ENCODE assay signal across 1 cellular context in the genomic region with DNA sequence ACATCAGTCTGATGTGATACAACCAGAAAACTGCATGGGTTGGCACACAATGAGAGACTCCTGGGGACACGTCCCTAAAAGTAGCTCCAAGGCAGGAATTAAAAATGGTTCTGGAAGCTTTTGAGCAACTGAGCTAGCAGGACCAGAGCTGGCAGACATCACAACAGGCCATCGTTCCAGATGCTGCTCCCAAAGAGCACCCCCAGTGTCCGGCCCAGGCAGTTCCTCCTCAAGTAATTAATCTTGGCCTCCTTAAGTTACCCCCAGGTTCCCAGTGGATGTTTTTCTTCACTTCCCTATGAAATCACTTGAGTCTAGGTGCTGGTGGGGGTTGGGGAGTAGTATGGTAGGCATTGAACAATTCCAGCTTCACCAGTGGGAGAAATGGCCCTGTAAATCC.
TF ChIP-seq lines count a peak whose summit lies in the region.

No MANE protein-coding gene starts in this region.

TF ChIP-seq in GM23338, 12 proteins besides CTCF, POLR2A, EP300 and RAD21 (continued from another document):
- TF ChIP-seq, protein P1, sequence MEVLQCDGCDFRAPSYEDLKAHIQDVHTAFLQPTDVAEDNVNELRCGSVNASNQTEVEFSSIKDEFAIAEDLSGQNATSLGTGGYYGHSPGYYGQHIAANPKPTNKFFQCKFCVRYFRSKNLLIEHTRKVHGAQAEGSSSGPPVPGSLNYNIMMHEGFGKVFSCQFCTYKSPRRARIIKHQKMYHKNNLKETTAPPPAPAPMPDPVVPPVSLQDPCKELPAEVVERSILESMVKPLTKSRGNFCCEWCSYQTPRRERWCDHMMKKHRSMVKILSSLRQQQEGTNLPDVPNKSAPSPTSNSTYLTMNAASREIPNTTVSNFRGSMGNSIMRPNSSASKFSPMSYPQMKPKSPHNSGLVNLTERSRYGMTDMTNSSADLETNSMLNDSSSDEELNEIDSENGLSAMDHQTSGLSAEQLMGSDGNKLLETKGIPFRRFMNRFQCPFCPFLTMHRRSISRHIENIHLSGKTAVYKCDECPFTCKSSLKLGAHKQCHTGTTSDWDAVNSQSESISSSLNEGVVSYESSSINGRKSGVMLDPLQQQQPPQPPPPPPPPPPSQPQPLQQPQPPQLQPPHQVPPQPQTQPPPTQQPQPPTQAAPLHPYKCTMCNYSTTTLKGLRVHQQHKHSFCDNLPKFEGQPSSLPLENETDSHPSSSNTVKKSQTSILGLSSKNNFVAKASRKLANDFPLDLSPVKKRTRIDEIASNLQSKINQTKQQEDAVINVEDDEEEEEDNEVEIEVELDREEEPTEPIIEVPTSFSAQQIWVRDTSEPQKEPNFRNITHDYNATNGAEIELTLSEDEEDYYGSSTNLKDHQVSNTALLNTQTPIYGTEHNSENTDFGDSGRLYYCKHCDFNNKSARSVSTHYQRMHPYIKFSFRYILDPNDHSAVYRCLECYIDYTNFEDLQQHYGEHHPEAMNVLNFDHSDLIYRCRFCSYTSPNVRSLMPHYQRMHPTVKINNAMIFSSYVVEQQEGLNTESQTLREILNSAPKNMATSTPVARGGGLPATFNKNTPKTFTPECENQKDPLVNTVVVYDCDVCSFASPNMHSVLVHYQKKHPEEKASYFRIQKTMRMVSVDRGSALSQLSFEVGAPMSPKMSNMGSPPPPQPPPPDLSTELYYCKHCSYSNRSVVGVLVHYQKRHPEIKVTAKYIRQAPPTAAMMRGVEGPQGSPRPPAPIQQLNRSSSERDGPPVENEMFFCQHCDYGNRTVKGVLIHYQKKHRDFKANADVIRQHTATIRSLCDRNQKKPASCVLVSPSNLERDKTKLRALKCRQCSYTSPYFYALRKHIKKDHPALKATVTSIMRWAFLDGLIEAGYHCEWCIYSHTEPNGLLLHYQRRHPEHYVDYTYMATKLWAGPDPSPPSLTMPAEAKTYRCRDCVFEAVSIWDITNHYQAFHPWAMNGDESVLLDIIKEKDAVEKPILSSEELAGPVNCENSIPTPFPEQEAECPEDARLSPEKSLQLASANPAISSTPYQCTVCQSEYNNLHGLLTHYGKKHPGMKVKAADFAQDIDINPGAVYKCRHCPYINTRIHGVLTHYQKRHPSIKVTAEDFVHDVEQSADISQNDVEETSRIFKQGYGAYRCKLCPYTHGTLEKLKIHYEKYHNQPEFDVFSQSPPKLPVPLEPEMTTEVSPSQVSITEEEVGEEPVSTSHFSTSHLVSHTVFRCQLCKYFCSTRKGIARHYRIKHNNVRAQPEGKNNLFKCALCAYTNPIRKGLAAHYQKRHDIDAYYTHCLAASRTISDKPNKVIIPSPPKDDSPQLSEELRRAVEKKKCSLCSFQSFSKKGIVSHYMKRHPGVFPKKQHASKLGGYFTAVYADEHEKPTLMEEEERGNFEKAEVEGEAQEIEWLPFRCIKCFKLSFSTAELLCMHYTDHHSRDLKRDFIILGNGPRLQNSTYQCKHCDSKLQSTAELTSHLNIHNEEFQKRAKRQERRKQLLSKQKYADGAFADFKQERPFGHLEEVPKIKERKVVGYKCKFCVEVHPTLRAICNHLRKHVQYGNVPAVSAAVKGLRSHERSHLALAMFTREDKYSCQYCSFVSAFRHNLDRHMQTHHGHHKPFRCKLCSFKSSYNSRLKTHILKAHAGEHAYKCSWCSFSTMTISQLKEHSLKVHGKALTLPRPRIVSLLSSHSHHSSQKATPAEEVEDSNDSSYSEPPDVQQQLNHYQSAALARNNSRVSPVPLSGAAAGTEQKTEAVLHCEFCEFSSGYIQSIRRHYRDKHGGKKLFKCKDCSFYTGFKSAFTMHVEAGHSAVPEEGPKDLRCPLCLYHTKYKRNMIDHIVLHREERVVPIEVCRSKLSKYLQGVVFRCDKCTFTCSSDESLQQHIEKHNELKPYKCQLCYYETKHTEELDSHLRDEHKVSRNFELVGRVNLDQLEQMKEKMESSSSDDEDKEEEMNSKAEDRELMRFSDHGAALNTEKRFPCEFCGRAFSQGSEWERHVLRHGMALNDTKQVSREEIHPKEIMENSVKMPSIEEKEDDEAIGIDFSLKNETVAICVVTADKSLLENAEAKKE (CRISPR knock-in tag; IDR thresholded peaks at IDR 0.05): no peak
- TF ChIP-seq NANOG (IDR thresholded peaks at IDR 0.05; ENCODE audit: borderline replicate concordance) (no peak), EZH2phosphoT487 (IDR thresholded peaks at IDR 0.05; ENCODE audit: unreplicated experiment) (no peak), JUNB (IDR thresholded peaks at IDR 0.05; ENCODE audit: unreplicated experiment) (no peak), ZNF114 (CRISPR knock-in tag; IDR thresholded peaks at IDR 0.05) (no peak), POLR2AphosphoS5 (IDR thresholded peaks at IDR 0.05; ENCODE audit: low read depth) (no peak)
- TF ChIP-seq, protein P2, sequence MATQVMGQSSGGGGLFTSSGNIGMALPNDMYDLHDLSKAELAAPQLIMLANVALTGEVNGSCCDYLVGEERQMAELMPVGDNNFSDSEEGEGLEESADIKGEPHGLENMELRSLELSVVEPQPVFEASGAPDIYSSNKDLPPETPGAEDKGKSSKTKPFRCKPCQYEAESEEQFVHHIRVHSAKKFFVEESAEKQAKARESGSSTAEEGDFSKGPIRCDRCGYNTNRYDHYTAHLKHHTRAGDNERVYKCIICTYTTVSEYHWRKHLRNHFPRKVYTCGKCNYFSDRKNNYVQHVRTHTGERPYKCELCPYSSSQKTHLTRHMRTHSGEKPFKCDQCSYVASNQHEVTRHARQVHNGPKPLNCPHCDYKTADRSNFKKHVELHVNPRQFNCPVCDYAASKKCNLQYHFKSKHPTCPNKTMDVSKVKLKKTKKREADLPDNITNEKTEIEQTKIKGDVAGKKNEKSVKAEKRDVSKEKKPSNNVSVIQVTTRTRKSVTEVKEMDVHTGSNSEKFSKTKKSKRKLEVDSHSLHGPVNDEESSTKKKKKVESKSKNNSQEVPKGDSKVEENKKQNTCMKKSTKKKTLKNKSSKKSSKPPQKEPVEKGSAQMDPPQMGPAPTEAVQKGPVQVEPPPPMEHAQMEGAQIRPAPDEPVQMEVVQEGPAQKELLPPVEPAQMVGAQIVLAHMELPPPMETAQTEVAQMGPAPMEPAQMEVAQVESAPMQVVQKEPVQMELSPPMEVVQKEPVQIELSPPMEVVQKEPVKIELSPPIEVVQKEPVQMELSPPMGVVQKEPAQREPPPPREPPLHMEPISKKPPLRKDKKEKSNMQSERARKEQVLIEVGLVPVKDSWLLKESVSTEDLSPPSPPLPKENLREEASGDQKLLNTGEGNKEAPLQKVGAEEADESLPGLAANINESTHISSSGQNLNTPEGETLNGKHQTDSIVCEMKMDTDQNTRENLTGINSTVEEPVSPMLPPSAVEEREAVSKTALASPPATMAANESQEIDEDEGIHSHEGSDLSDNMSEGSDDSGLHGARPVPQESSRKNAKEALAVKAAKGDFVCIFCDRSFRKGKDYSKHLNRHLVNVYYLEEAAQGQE (IDR thresholded peaks at IDR 0.05; ENCODE audit: unreplicated experiment): no peak
- TF ChIP-seq, protein P3, sequence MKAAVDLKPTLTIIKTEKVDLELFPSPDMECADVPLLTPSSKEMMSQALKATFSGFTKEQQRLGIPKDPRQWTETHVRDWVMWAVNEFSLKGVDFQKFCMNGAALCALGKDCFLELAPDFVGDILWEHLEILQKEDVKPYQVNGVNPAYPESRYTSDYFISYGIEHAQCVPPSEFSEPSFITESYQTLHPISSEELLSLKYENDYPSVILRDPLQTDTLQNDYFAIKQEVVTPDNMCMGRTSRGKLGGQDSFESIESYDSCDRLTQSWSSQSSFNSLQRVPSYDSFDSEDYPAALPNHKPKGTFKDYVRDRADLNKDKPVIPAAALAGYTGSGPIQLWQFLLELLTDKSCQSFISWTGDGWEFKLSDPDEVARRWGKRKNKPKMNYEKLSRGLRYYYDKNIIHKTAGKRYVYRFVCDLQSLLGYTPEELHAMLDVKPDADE (IDR thresholded peaks at IDR 0.05): no peak
TF ChIP-seq in GM23338: peak in this region for 0.
